ENCODE assay signal across 16 cellular contexts in the genomic region with DNA sequence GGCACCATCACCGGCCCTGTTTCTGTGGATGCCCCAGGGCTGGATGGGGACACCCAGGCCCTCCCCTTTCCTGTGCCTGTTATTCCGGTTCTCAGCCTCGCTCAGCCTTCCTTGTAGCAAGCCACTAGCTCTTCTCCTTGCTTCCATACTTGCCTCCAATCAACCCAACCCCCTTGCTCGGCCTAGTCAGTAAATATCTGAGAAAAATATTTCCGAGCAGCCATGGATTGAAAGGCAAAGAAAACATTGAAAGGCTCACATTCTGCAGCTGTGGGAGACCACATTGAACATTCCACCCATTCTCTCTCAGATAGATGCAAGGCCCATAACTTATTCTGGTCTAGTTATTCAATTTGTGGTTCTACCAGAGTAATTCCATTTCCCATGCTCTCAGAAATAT.
A peak's percentile ranks its signal among the peaks of the same experiment; 100 is the strongest.
DNase-seq lines count a peak whose midpoint lies in the region; ATAC-seq and TF ChIP-seq lines count a peak whose summit lies in the region.
"Had no signal": no experiment of that assay in that cellular context is flagged by ENCODE, and none has a peak within 500 bp of the region (broad histone marks: within the 10 kb centered on the region; RNA-seq: fewer than 3 reads in every experiment).

No MANE protein-coding gene starts in this region.

- no peaks in the 10 kb centered on the region for H3K9me3 Mint-ChIP-seq in osteocyte (ENCODE audit: unreplicated experiment)
- H3K9me3 Mint-ChIP-seq: CD8-positive, alpha-beta memory T cell; naive thymus-derived CD8-positive, alpha-beta T cell had no signal

- TF ChIP-seq POLR2A in uterus (IDR thresholded peaks at IDR 0.05) = no peak

- intact Hi-C loops in uterus (cut with DNase I; ENCODE audit: low total_unique reads) = no loop called here

- no peak overlapping the region for H3K4me2 ChIP-seq in DND-41 (ENCODE audit: insufficient read depth, low read length)

- H3K27me3 Mint-ChIP-seq in osteocyte (ENCODE audit: unreplicated experiment) = no peaks in the 10 kb centered on the region
- H3K27me3 Mint-ChIP-seq: CD8-positive, alpha-beta memory T cell; naive thymus-derived CD8-positive, alpha-beta T cell had no signal

- H3K79me2 ChIP-seq in DND-41 (ENCODE audit: insufficient read depth, low read length) = no peaks in the 10 kb centered on the region

- ATAC-seq in DND-41 (ENCODE audit: insufficient read depth, low read depth) = no peak
- no peak for ATAC-seq in GM18519 (IDR thresholded peaks at IDR 0.05; ENCODE audit: low FRiP score, unreplicated experiment)
- ATAC-seq: right cardiac atrium had no signal

- H3K4me1 ChIP-seq in DND-41 (ENCODE audit: insufficient read depth, low read length) (peaks cover 28% of the 10 kb centered on the region), uterus (no peaks in the 10 kb centered on the region)

- H3K4me1 Mint-ChIP-seq in osteocyte (ENCODE audit: unreplicated experiment) = peaks cover 67% of the 10 kb centered on the region

- H4K20me1 ChIP-seq in DND-41 (ENCODE audit: insufficient read depth, low read length) = no peaks in the 10 kb centered on the region

- no peaks in the 10 kb centered on the region for H3K36me3 Mint-ChIP-seq in osteocyte (ENCODE audit: unreplicated experiment)
- H3K36me3 Mint-ChIP-seq: brain; CD8-positive, alpha-beta memory T cell; naive thymus-derived CD8-positive, alpha-beta T cell had no signal

- H3K27ac ChIP-seq in DND-41 (ENCODE audit: low read length) (0 out of 2 replicates have a peak overlapping the region, but pooled peaks have one; percentile 6), SK-N-MC (peak overlapping the region; percentile 80), uterus (no peak overlapping the region)

- H3K36me3 ChIP-seq in DND-41 (ENCODE audit: insufficient read depth, low read length) (no peaks in the 10 kb centered on the region), SK-N-MC (ENCODE audit: insufficient read depth, low read length) (no peaks in the 10 kb centered on the region), uterus (no peaks in the 10 kb centered on the region)

- peak overlapping the region; percentile 32 for H3K4me3 Mint-ChIP-seq in osteocyte (ENCODE audit: unreplicated experiment)
- H3K4me3 Mint-ChIP-seq: brain; CD8-positive, alpha-beta memory T cell had no signal

- DNase-seq in DND-41 = no peak
- no peak for DNase-seq in SK-N-MC (ENCODE audit: low read depth, low spot score)
- DNase-seq in fibroblast of peridontal ligament (ENCODE audit: extremely low read depth) = peak; percentile 89
- DNase-seq in osteocyte (ENCODE audit: extremely low spot score, unreplicated experiment) = peak; percentile 87
- no peak for DNase-seq in uterus
- no peak for DNase-seq in NCI-H1048 (lab: John Stamatoyannopoulos, UW)
- DNase-seq in activated CD4-positive, alpha-beta T cell treated with anti-CD3 and anti-CD28 coated beads for 48 hours = no peak
- DNase-seq: CD8-positive, alpha-beta memory T cell; effector memory CD4-positive, alpha-beta T cell; kidney; naive thymus-derived CD8-positive, alpha-beta T cell; NCI-H524; right cardiac atrium; stimulated activated CD4-positive, alpha-beta T cell treated with anti-CD3 and anti-CD28 coated beads, Interleukin-4, amount 100 ng/mL, for 24 hours had no signal

- TF ChIP-seq CTCF in DND-41 (IDR thresholded peaks at IDR 0.05; ENCODE audit: borderline replicate concordance, extremely low read depth, low read length, poor library complexity, severe bottlenecking) (no peak), osteocyte (IDR thresholded peaks at IDR 0.05) (no peak), uterus (IDR thresholded peaks at IDR 0.05) (no peak)

- H3K4me3 ChIP-seq in DND-41 (ENCODE audit: low read depth in 1 of 2, low read length in 2 of 2) (no peak overlapping the region), SK-N-MC (no peak overlapping the region), uterus (no peak overlapping the region)

- H3K9me3 ChIP-seq in DND-41 (ENCODE audit: insufficient read depth, low read length, severe bottlenecking) = no peaks in the 10 kb centered on the region
- no peaks in the 10 kb centered on the region for H3K9me3 ChIP-seq in SK-N-MC (ENCODE audit: low read depth, low read length)
- no peaks in the 10 kb centered on the region for H3K9me3 ChIP-seq in uterus

- no peak overlapping the region for H2AFZ ChIP-seq in DND-41 (ENCODE audit: low read depth, low read length)

- no peak overlapping the region for H3K9ac ChIP-seq in DND-41 (ENCODE audit: low read depth, low read length)
- H3K9ac ChIP-seq in SK-N-MC (ENCODE audit: insufficient read length) = no peak overlapping the region

- peak overlapping the region; percentile 90 for H3K27ac Mint-ChIP-seq in osteocyte (ENCODE audit: unreplicated experiment)
- H3K27ac Mint-ChIP-seq: brain had no signal

- H3K27me3 ChIP-seq in DND-41 (ENCODE audit: insufficient read depth, low read length, poor library complexity) (no peaks in the 10 kb centered on the region), uterus (no peaks in the 10 kb centered on the region)

Comparison
In these comparisons a context has a peak if more than half of its experiments do, and no peak if none do; other contexts are left out.
1. DNase-seq: peak in fibroblast of peridontal ligament (single experiment) and osteocyte (single experiment); none in DND-41 (single experiment), SK-N-MC (single experiment), uterus (0 of 2), NCI-H1048 (single experiment) and activated CD4-positive, alpha-beta T cell treated with anti-CD3 and anti-CD28 coated beads for 48 hours (single experiment).
2. H3K27ac ChIP-seq: peak in DND-41 (single experiment) and SK-N-MC (single experiment); none in uterus (0 of 2).